ENCODE assay signal across 19 cellular contexts in genomic region chr16:14650629-14651028, GRCh38. TPM values are rescaled to one million over a fixed set of nuclear protein-coding genes. Genes with fewer than 3 reads are reported as not detected.
DNase-seq lines count a peak whose midpoint lies in the region; ATAC-seq and TF ChIP-seq lines count a peak whose summit lies in the region.
"Had no signal": no experiment of that assay in that cellular context is flagged by ENCODE, and none has a peak within 500 bp of the region (broad histone marks: within the 10 kb centered on the region; RNA-seq: fewer than 3 reads in every experiment).

No MANE protein-coding gene starts in this region.

- H3K27ac ChIP-seq in GM23338 (ENCODE audit: low read depth) = 0 out of 2 replicates have a peak overlapping the region, but pooled peaks have one; percentile 45
- peak overlapping the region; percentile 41 for H3K27ac ChIP-seq in foreskin keratinocyte

- no peak overlapping the region for H3K4me2 ChIP-seq in GM23338

- no peak overlapping the region for H2AFZ ChIP-seq in GM23338

- no peak for DNase-seq in activated T-cell treated with anti-CD3 and anti-CD28 coated beads, Interleukin-2, amount 50 U/mL, for 72 hours
- no peak for DNase-seq in activated T-cell treated with anti-CD3 and anti-CD28 coated beads, Interleukin-2, amount 50 U/mL, for 1 hour
- DNase-seq in GM23338 (ENCODE audit: low spot score) = no peak
- no peak for DNase-seq in activated T-helper 2 cell treated with anti-CD3 and anti-CD28 coated beads, Interferon-gamma antibody, Interleukin-2, Interleukin-4, amounts not matched to agents 10 μg/mL and 5 μg/mL and 100 μg/mL, durations not matched to agents 14 hours and 24 hours and 36 hours (ENCODE audit: low spot score)
- DNase-seq in foreskin keratinocyte = peak; percentile 84 to 94
- no peak for DNase-seq in COR-L47 (lab: John Stamatoyannopoulos, UW)
- DNase-seq: ACHN; CD4-positive, alpha-beta memory T cell; DMS79 treated with DMSO at 0.1 percent for 48 hours; KBM-7; NCI-H1048; NCI-H146; NCI-H345; NCI-H526 treated with DMSO at 0.1 percent for 48 hours; OCI-M1; RPMI8226 had no signal

- peak overlapping the region; percentile 55 for H3K27ac Mint-ChIP-seq in activated T-cell treated with anti-CD3 and anti-CD28 coated beads, Interleukin-2, amount 50 U/mL, for 72 hours
- no peak overlapping the region for H3K27ac Mint-ChIP-seq in GM23338
- H3K27ac Mint-ChIP-seq in activated T-helper 2 cell treated with anti-CD3 and anti-CD28 coated beads, Interferon-gamma antibody, Interleukin-2, Interleukin-4, amounts not matched to agents 10 μg/mL and 5 μg/mL and 100 μg/mL, durations not matched to agents 14 hours and 24 hours and 36 hours = peak overlapping the region; percentile 26

- peaks cover 1 to 27% of the 10 kb centered on the region in 2 donors for H3K36me3 Mint-ChIP-seq in activated T-cell treated with anti-CD3 and anti-CD28 coated beads, Interleukin-2, amount 50 U/mL, for 72 hours (ENCODE audit: insufficient read depth in 2 of 2)
- peaks cover 67% of the 10 kb centered on the region for H3K36me3 Mint-ChIP-seq in GM23338 (ENCODE audit: low read depth)
- H3K36me3 Mint-ChIP-seq in activated T-helper 2 cell treated with anti-CD3 and anti-CD28 coated beads, Interferon-gamma antibody, Interleukin-2, Interleukin-4, amounts not matched to agents 10 μg/mL and 5 μg/mL and 100 μg/mL, durations not matched to agents 14 hours and 24 hours and 36 hours (ENCODE audit: low read depth) = peaks cover 66% of the 10 kb centered on the region

- no peak overlapping the region for H3K4me3 Mint-ChIP-seq in activated T-cell treated with anti-CD3 and anti-CD28 coated beads, Interleukin-2, amount 50 U/mL, for 72 hours
- H3K4me3 Mint-ChIP-seq in GM23338 = no peak overlapping the region
- H3K4me3 Mint-ChIP-seq in activated T-helper 2 cell treated with anti-CD3 and anti-CD28 coated beads, Interferon-gamma antibody, Interleukin-2, Interleukin-4, amounts not matched to agents 10 μg/mL and 5 μg/mL and 100 μg/mL, durations not matched to agents 14 hours and 24 hours and 36 hours (ENCODE audit: low read depth) = no peak overlapping the region
- H3K4me3 Mint-ChIP-seq: CD4-positive, alpha-beta memory T cell had no signal

- no peaks in the 10 kb centered on the region for H3K4me1 ChIP-seq in GM23338 (ENCODE audit: insufficient read depth)
- peaks cover 15% of the 10 kb centered on the region for H3K4me1 ChIP-seq in foreskin keratinocyte

- H3K36me3 ChIP-seq in GM23338 (ENCODE audit: insufficient read depth) = peaks cover 63% of the 10 kb centered on the region

- no peak for ATAC-seq in activated T-cell treated with anti-CD3 and anti-CD28 coated beads, Interleukin-2, amount 50 U/mL, for 72 hours (replicated peaks in 1 of 2)
- ATAC-seq in GM23338 (no peak), foreskin keratinocyte (peak; percentile 97), GM18517 (IDR thresholded peaks at IDR 0.05; ENCODE audit: unreplicated experiment) (no peak), GM18511 (IDR thresholded peaks at IDR 0.05; ENCODE audit: unreplicated experiment) (no peak)
- ATAC-seq: HCT116 had no signal

- TF ChIP-seq CTCF in GM23338 (conservative IDR thresholded peaks at IDR 0.05; ENCODE audit: low read depth in 2 of 2) = no peak
- no peak for TF ChIP-seq CTCF in foreskin keratinocyte (conservative IDR thresholded peaks at IDR 0.05)

- H4K20me1 ChIP-seq in GM23338 (replicated peaks; ENCODE audit: insufficient read depth) = peaks cover 15% of the 10 kb centered on the region

- no peaks in the 10 kb centered on the region for H3K9me2 ChIP-seq in GM23338 (ENCODE audit: insufficient read depth)

- intact Hi-C loops in activated T-helper 2 cell treated with anti-CD3 and anti-CD28 coated beads, Interferon-gamma antibody, Interleukin-2, Interleukin-4, amounts not matched to agents 10 μg/mL and 5 μg/mL and 100 μg/mL, durations not matched to agents 14 hours and 24 hours and 36 hours (cut with micrococcal nuclease) = no loop called here

- H3K79me2 ChIP-seq in GM23338 (replicated peaks; ENCODE audit: insufficient read depth) = peaks cover 19% of the 10 kb centered on the region

- no peak overlapping the region for H3K4me3 ChIP-seq in GM23338

- 0 out of 2 replicates have a peak, but pooled peaks cover 2% of the 10 kb centered on the region for H3F3A ChIP-seq in GM23338 (replicated peaks; ENCODE audit: low read depth)

- H3K27me3 ChIP-seq in GM23338 (ENCODE audit: insufficient read depth) = no peaks in the 10 kb centered on the region
- no peaks in the 10 kb centered on the region for H3K27me3 ChIP-seq in foreskin keratinocyte

- H3K4me1 Mint-ChIP-seq in activated T-cell treated with anti-CD3 and anti-CD28 coated beads, Interleukin-2, amount 50 U/mL, for 72 hours (ENCODE audit: low read depth) = peaks cover under 1% of the 10 kb centered on the region
- H3K4me1 Mint-ChIP-seq in GM23338 = no peaks in the 10 kb centered on the region
- H3K4me1 Mint-ChIP-seq in activated T-helper 2 cell treated with anti-CD3 and anti-CD28 coated beads, Interferon-gamma antibody, Interleukin-2, Interleukin-4, amounts not matched to agents 10 μg/mL and 5 μg/mL and 100 μg/mL, durations not matched to agents 14 hours and 24 hours and 36 hours (ENCODE audit: low read depth) = peaks cover 7% of the 10 kb centered on the region

- H3K27me3 Mint-ChIP-seq in activated T-cell treated with anti-CD3 and anti-CD28 coated beads, Interleukin-2, amount 50 U/mL, for 72 hours (ENCODE audit: low read depth) = no peaks in the 10 kb centered on the region
- H3K27me3 Mint-ChIP-seq in GM23338 (ENCODE audit: insufficient read depth, low read depth, poor library complexity) = no peaks in the 10 kb centered on the region
- H3K27me3 Mint-ChIP-seq in activated T-helper 2 cell treated with anti-CD3 and anti-CD28 coated beads, Interferon-gamma antibody, Interleukin-2, Interleukin-4, amounts not matched to agents 10 μg/mL and 5 μg/mL and 100 μg/mL, durations not matched to agents 14 hours and 24 hours and 36 hours (ENCODE audit: low read depth) = no peaks in the 10 kb centered on the region
- H3K27me3 Mint-ChIP-seq: CD4-positive, alpha-beta memory T cell had no signal

- no peaks in the 10 kb centered on the region for H3K9me3 Mint-ChIP-seq in activated T-cell treated with anti-CD3 and anti-CD28 coated beads, Interleukin-2, amount 50 U/mL, for 72 hours
- no peaks in the 10 kb centered on the region for H3K9me3 Mint-ChIP-seq in GM23338
- no peaks in the 10 kb centered on the region for H3K9me3 Mint-ChIP-seq in activated T-helper 2 cell treated with anti-CD3 and anti-CD28 coated beads, Interferon-gamma antibody, Interleukin-2, Interleukin-4, amounts not matched to agents 10 μg/mL and 5 μg/mL and 100 μg/mL, durations not matched to agents 14 hours and 24 hours and 36 hours
- H3K9me3 Mint-ChIP-seq: CD4-positive, alpha-beta memory T cell had no signal

TF ChIP-seq in GM23338, 12 proteins besides CTCF, POLR2A, EP300 and RAD21 (continues in another document):
- TF ChIP-seq JUNB (IDR thresholded peaks at IDR 0.05; ENCODE audit: unreplicated experiment) (no peak), NANOG (IDR thresholded peaks at IDR 0.05; ENCODE audit: borderline replicate concordance) (no peak), ZNF331 (CRISPR knock-in tag; IDR thresholded peaks at IDR 0.05; ENCODE audit: low read depth) (no peak), EZH2 (IDR thresholded peaks at IDR 0.05; ENCODE audit: low read depth, unreplicated experiment) (no peak), POLR2AphosphoS5 (IDR thresholded peaks at IDR 0.05; ENCODE audit: low read depth) (no peak)

RNA-seq across cellular contexts. Expression of gene BFAR, which starts 17.9 kb away (rescaled TPM):
- total RNA-seq in activated T-cell treated with anti-CD3 and anti-CD28 coated beads, Interleukin-2, amount 50 U/mL, for 72 hours = 10 to 100 TPM; 67.3 to 79.7 TPM
- 82.5 and 126 TPM in 2 replicates for total RNA-seq in GM23338 (2014; rRNA removed; shearing (Covaris generic))
- polyA plus RNA-seq in GM23338 (2016; fragmentation: Nextera tagmentation; extraction: Ambion mirVana) (54.3 and 54.4 TPM in 2 replicates), foreskin keratinocyte (52.8 and 53.2 TPM in 2 replicates)
- total RNA-seq in activated T-helper 2 cell treated with anti-CD3 and anti-CD28 coated beads, Interferon-gamma antibody, Interleukin-2, Interleukin-4, amounts not matched to agents 10 μg/mL and 5 μg/mL and 100 μg/mL, durations not matched to agents 14 hours and 24 hours and 36 hours = 54.8 and 55.7 TPM in 2 replicates
- total RNA-seq in foreskin keratinocyte = 73.5 and 79.4 TPM in 2 replicates

RNA-seq across cellular contexts. Expression of gene PARN, which starts 20.6 kb away (rescaled TPM):
- 10 to 100 TPM; 56.1 to 68.9 TPM for total RNA-seq in activated T-cell treated with anti-CD3 and anti-CD28 coated beads, Interleukin-2, amount 50 U/mL, for 72 hours
- 43.8 and 61.3 TPM in 2 replicates for total RNA-seq in GM23338 (2014; rRNA removed; shearing (Covaris generic))
- polyA plus RNA-seq in GM23338 (2016; fragmentation: Nextera tagmentation; extraction: Ambion mirVana) (32.5 and 34.3 TPM in 2 replicates), foreskin keratinocyte (16.0 and 18.1 TPM in 2 replicates)
- 52.8 and 56.6 TPM in 2 replicates for total RNA-seq in activated T-helper 2 cell treated with anti-CD3 and anti-CD28 coated beads, Interferon-gamma antibody, Interleukin-2, Interleukin-4, amounts not matched to agents 10 μg/mL and 5 μg/mL and 100 μg/mL, durations not matched to agents 14 hours and 24 hours and 36 hours
- total RNA-seq in foreskin keratinocyte = 32.0 and 32.2 TPM in 2 replicates

RNA-seq across cellular contexts. Expression of gene PLA2G10, which starts 43.5 kb away (rescaled TPM):
- total RNA-seq in activated T-cell treated with anti-CD3 and anti-CD28 coated beads, Interleukin-2, amount 50 U/mL, for 72 hours = not detected
- total RNA-seq in GM23338 (2014; rRNA removed; shearing (Covaris generic)) = 0.19 and 0.94 TPM in 2 replicates
- polyA plus RNA-seq in GM23338 (2016; fragmentation: Nextera tagmentation; extraction: Ambion mirVana) = 1.2 and 2.2 TPM in 2 replicates
- not detected in 2 replicates for total RNA-seq in activated T-helper 2 cell treated with anti-CD3 and anti-CD28 coated beads, Interferon-gamma antibody, Interleukin-2, Interleukin-4, amounts not matched to agents 10 μg/mL and 5 μg/mL and 100 μg/mL, durations not matched to agents 14 hours and 24 hours and 36 hours
- 0.34 and 0.71 TPM in 2 replicates for total RNA-seq in foreskin keratinocyte
- 0.79 and 0.90 TPM in 2 replicates for polyA plus RNA-seq in foreskin keratinocyte
- total RNA-seq: CD4-positive, alpha-beta memory T cell had no signal
- polyA plus RNA-seq: CD4-positive, alpha-beta memory T cell had no signal

RNA-seq across cellular contexts. Expression of gene NPIPA3, which starts 52.6 kb away (rescaled TPM):
- total RNA-seq in activated T-cell treated with anti-CD3 and anti-CD28 coated beads, Interleukin-2, amount 50 U/mL, for 72 hours = 1 to 10 TPM; 1.3 to 3.1 TPM
- total RNA-seq in GM23338 (2014; rRNA removed; shearing (Covaris generic)) = 3.7 and 5.7 TPM in 2 replicates
- 0.57 and 2.8 TPM in 2 replicates for polyA plus RNA-seq in GM23338 (2016; fragmentation: Nextera tagmentation; extraction: Ambion mirVana)
- 1.2 and 1.6 TPM in 2 replicates for total RNA-seq in activated T-helper 2 cell treated with anti-CD3 and anti-CD28 coated beads, Interferon-gamma antibody, Interleukin-2, Interleukin-4, amounts not matched to agents 10 μg/mL and 5 μg/mL and 100 μg/mL, durations not matched to agents 14 hours and 24 hours and 36 hours
- total RNA-seq in foreskin keratinocyte = 4.0 and 5.1 TPM in 2 replicates
- 7.4 and 9.8 TPM in 2 replicates for polyA plus RNA-seq in foreskin keratinocyte

Comparison
In these comparisons a context has a peak if more than half of its experiments do, and no peak if none do; other contexts are left out.
1. DNase-seq: peak in foreskin keratinocyte (2 of 2); none in activated T-cell treated with anti-CD3 and anti-CD28 coated beads, Interleukin-2, amount 50 U/mL, for 72 hours (0 of 2), activated T-cell treated with anti-CD3 and anti-CD28 coated beads, Interleukin-2, amount 50 U/mL, for 1 hour (single experiment), GM23338 (single experiment), activated T-helper 2 cell treated with anti-CD3 and anti-CD28 coated beads, Interferon-gamma antibody, Interleukin-2, Interleukin-4, amounts not matched to agents 10 μg/mL and 5 μg/mL and 100 μg/mL, durations not matched to agents 14 hours and 24 hours and 36 hours (single experiment) and COR-L47 (single experiment).